11 cellular contexts compared by ENCODE assay signal in the genomic region with DNA sequence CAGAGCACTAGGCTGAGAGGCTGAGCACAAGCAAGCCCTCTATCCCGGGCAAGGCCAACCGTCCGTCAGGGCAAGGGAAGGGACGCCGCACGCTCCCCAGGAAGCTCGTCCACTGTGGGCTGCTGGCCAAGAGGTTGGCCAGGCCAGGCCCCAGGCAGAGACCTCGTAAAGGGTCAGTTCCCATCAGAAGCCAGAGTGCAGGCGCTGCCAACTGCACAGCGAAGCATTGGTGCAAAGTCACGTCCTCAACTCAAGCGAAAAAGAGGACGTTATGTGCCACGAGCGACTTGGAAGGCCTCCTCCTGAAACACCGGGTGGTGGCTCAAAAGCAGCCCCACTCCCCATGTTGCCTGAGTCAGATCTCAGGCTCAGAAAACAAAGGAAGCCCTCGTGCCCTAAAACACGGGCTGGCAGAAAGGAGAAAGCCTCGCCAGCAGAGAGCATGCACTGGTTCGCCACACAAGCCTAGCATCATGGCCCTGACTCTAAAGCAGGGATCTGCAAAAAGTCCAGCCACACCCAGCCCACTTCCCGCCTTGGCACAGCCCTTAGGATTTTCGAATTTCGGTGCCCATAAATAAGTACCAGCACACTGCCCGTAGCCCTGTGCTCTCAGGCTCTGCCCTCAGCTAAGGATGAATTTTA. TPM values are rescaled to one million over a fixed set of nuclear protein-coding genes. Genes with fewer than 3 reads are reported as not detected.
DNase-seq lines count a peak whose midpoint lies in the region; TF ChIP-seq lines count a peak whose summit lies in the region.
"Had no signal": no experiment of that assay in that cellular context is flagged by ENCODE, and none has a peak within 500 bp of the region (broad histone marks: within the 10 kb centered on the region; RNA-seq: fewer than 3 reads in every experiment).

No MANE protein-coding gene starts in this region.

- H3K36me3 ChIP-seq in duodenal mucosa (ENCODE audit: control insufficient read depth in 1 of 2, insufficient read depth in 2 of 2, low read length in 2 of 2), result peaks cover 18 to 50% of the 10 kb centered on the region in 2 donors
- H3K36me3 ChIP-seq in suprapubic skin, result peaks cover 48% of the 10 kb centered on the region
- peaks cover 25% of the 10 kb centered on the region; the same call in 1 of the 2 replicates for H3K36me3 ChIP-seq in PC-9 (ENCODE audit: low read depth)

- DNase-seq in lung microvascular endothelial cell (ENCODE audit: low read depth in 2 of 2) (peak; percentile 60 to 89), suprapubic skin (ENCODE audit: low spot score in 2 of 2) (no peak), PC-9 (no peak), NCI-H345 (lab: John Stamatoyannopoulos, UW) (no peak), T-helper 1 cell (no peak)
- DNase-seq: CD8-positive, alpha-beta memory T cell; left colon had no signal

- CTCF ChIA-PET in PC-9 (lab: Charles Lee), result no interaction called here

- TF ChIP-seq CTCF in VCaP (conservative IDR thresholded peaks at IDR 0.05) (no peak), suprapubic skin (IDR thresholded peaks at IDR 0.05) (no peak), PC-9 (conservative IDR thresholded peaks at IDR 0.05) (no peak)

- intact Hi-C loops in PC-9 (cut with micrococcal nuclease; ENCODE audit: unreplicated experiment), result no loop called here

- peaks cover 81% of the 10 kb centered on the region for H3K79me2 ChIP-seq in PC-9 (ENCODE audit: low read depth)

- peaks cover 18% of the 10 kb centered on the region; the same call in 1 of the 2 replicates for H3F3A ChIP-seq in PC-9 (ENCODE audit: insufficient read depth, low read depth)

- H3K9me3 ChIP-seq in duodenal mucosa (ENCODE audit: control insufficient read depth in 1 of 2, low read length in 2 of 2), result no peaks in the 10 kb centered on the region
- no peaks in the 10 kb centered on the region for H3K9me3 ChIP-seq in suprapubic skin
- H3K9me3 ChIP-seq in PC-9 (ENCODE audit: insufficient read depth, low read depth), result no peaks in the 10 kb centered on the region
- H3K9me3 ChIP-seq: neutrophil had no signal

- H3K4me3 ChIP-seq in duodenal mucosa (ENCODE audit: low read depth in 1 of 2, low read length in 2 of 2) (peak overlapping the region in 1 of 2 donors; percentile 3), suprapubic skin (peak overlapping the region; percentile 11), PC-9 (no peak overlapping the region)

- peak overlapping the region; percentile 98 for H3K27ac ChIP-seq in VCaP
- H3K27ac ChIP-seq in duodenal mucosa (ENCODE audit: low read depth, low read length), result peak overlapping the region; percentile 14
- H3K27ac ChIP-seq in suprapubic skin, result peak overlapping the region; percentile 52
- no peak overlapping the region for H3K27ac ChIP-seq in PC-9
- H3K27ac ChIP-seq: KMS-11, neutrophil had no signal

- 57% methylated on average over 10 of the region's 24 CpGs for WGBS in suprapubic skin

- H2AFZ ChIP-seq in PC-9, result no peak overlapping the region

- BruUV-seq in PC-9 (replicated peaks; lab: Mats Ljungman, UMichigan), result no TSS peak

- H3K4me1 ChIP-seq in duodenal mucosa (ENCODE audit: control insufficient read depth in 1 of 2, insufficient read depth in 2 of 2, low read length in 2 of 2), result peaks cover 15 to 27% of the 10 kb centered on the region in 2 donors
- H3K4me1 ChIP-seq in suprapubic skin, result peaks cover 48% of the 10 kb centered on the region
- peaks cover 13% of the 10 kb centered on the region for H3K4me1 ChIP-seq in PC-9 (replicated peaks; ENCODE audit: insufficient read depth)

- no peak overlapping the region for H3K4me2 ChIP-seq in PC-9
- H3K4me2 ChIP-seq: KMS-11 had no signal

- POLR2A ChIA-PET in PC-9 (lab: Charles Lee; ENCODE audit: unreplicated experiment), result no interaction called here

- no peaks in the 10 kb centered on the region for H3K9me2 ChIP-seq in PC-9 (ENCODE audit: insufficient read depth)

- no peak for TF ChIP-seq EP300 in suprapubic skin (IDR thresholded peaks at IDR 0.05)

- TF ChIP-seq POLR2A in suprapubic skin (IDR thresholded peaks at IDR 0.05), result no peak

- peaks cover 67% of the 10 kb centered on the region for H4K20me1 ChIP-seq in PC-9 (ENCODE audit: insufficient read depth)

- H3K27me3 ChIP-seq in duodenal mucosa (ENCODE audit: control insufficient read depth in 1 of 2, insufficient read depth in 2 of 2, low read length in 2 of 2) (no peaks in the 10 kb centered on the region), suprapubic skin (no peaks in the 10 kb centered on the region), PC-9 (ENCODE audit: insufficient read depth, low read depth) (no peaks in the 10 kb centered on the region)
- H3K27me3 ChIP-seq: neutrophil had no signal

- H3K9ac ChIP-seq in duodenal mucosa (ENCODE audit: low read depth in 1 of 2, low read length in 2 of 2), result no peak overlapping the region
- H3K9ac ChIP-seq: KMS-11 had no signal

RNA-seq across cellular contexts. Expression of a gene that starts 4.7 kb away (rescaled TPM):
- 10.5 and 11.1 TPM in 2 replicates for total RNA-seq in lung microvascular endothelial cell
- total RNA-seq in suprapubic skin, result 10 to 100 TPM; 25.3 to 77.9 (median 41.6) TPM
- 39.5 and 43.4 TPM in 2 replicates for total RNA-seq in PC-9 (2021)

RNA-seq across cellular contexts. Expression of a gene that starts 42.6 kb away (rescaled TPM):
- total RNA-seq in lung microvascular endothelial cell (6.3 and 9.9 TPM in 2 replicates), suprapubic skin (100 to 1,000 TPM in 1 of 4 donors, 10 to 100 TPM in 3; 54.8 to 111 (median 68.3) TPM), PC-9 (2021) (109 and 138 TPM in 2 replicates)

RNA-seq across cellular contexts. Expression of a gene that starts 43.9 kb away (rescaled TPM):
- total RNA-seq in lung microvascular endothelial cell (28.8 and 39.9 TPM in 2 replicates), suprapubic skin (100 to 1,000 TPM in 2 of 4 donors, 10 to 100 TPM in 2; 97.5 to 259 (median 118) TPM), PC-9 (2021) (49.9 and 62.4 TPM in 2 replicates)

Comparison
In these comparisons a context has a peak if more than half of its experiments do, and no peak if none do; other contexts are left out.
1. DNase-seq: peak in lung microvascular endothelial cell (2 of 2); none in suprapubic skin (0 of 2), PC-9 (0 of 2), NCI-H345 (single experiment) and T-helper 1 cell (0 of 5).